11 cellular contexts compared by ENCODE assay signal in the genomic region with DNA sequence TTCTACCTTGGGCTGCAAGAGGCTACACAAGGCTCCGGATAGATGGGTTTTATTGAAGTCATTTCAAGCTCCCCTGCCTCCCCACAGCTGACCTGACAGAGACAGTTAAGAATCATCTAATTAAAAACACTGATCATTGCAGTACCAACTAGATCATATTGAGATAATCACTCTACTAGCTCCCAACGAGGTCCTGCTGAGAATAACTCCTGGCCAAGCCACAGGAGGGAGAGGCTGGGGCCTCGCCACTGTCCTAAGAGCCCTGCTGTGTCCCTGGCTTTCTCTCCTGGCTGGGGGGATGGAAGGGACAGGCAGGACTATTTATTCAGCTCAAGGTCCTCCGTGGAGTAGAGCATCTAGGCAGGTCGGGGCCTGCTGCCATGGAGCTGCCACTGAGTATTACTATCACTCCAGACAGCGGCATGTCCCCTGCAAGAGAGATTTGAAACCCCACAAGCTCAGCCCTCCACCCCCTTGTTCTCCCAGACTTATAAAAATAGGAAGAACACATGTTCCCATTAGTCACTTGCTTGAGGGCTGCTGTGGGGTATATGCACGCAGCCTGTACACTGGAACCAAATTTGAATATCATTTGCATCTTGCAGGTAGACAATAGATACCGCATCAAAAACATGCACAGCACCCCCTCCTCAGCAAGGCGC.
"Had no signal": no experiment of that assay in that cellular context is flagged by ENCODE, and none has a peak within 500 bp of the region (broad histone marks: within the 10 kb centered on the region; RNA-seq: fewer than 3 reads in every experiment).

No MANE protein-coding gene starts in this region.

- H3K4me3 Mint-ChIP-seq: activated CD4-positive, alpha-beta memory T cell treated with anti-CD3 and anti-CD28 coated beads for 36 hours; activated naive CD8-positive, alpha-beta T cell treated with anti-CD3 and anti-CD28 coated beads, Interleukin-2, amount 50 U/mL, for 24 hours; activated T-cell treated with anti-CD3 and anti-CD28 coated beads, Interleukin-2, amount 50 U/mL, for 72 hours; nephron had no signal

- H3K27me3 ChIP-seq: ascending aorta, left lung, ovary, thyroid gland had no signal

- H3K4me1 ChIP-seq: ascending aorta, esophagus muscularis mucosa, left lung had no signal

- H3K36me3 ChIP-seq: ascending aorta, esophagus muscularis mucosa, left lung, ovary, thyroid gland had no signal

- H3K36me3 Mint-ChIP-seq: activated CD4-positive, alpha-beta memory T cell treated with anti-CD3 and anti-CD28 coated beads for 36 hours had no signal

- H3K4me3 ChIP-seq: ascending aorta, esophagus muscularis mucosa, left lung, ovary, thyroid gland had no signal

- H3K4me1 Mint-ChIP-seq: activated naive CD8-positive, alpha-beta T cell treated with anti-CD3 and anti-CD28 coated beads, Interleukin-2, amount 50 U/mL, for 24 hours had no signal

- H3K27ac ChIP-seq: ascending aorta, esophagus muscularis mucosa, left lung, ovary had no signal

- H3K27me3 Mint-ChIP-seq: activated CD4-positive, alpha-beta memory T cell treated with anti-CD3 and anti-CD28 coated beads for 36 hours had no signal

- H3K27ac Mint-ChIP-seq: activated CD4-positive, alpha-beta memory T cell treated with anti-CD3 and anti-CD28 coated beads for 36 hours; activated naive CD8-positive, alpha-beta T cell treated with anti-CD3 and anti-CD28 coated beads, Interleukin-2, amount 50 U/mL, for 24 hours; activated T-cell treated with anti-CD3 and anti-CD28 coated beads, Interleukin-2, amount 50 U/mL, for 72 hours; nephron had no signal

- ATAC-seq: activated naive CD8-positive, alpha-beta T cell treated with anti-CD3 and anti-CD28 coated beads, Interleukin-2, amount 50 U/mL, for 24 hours; activated T-cell treated with anti-CD3 and anti-CD28 coated beads, Interleukin-2, amount 50 U/mL, for 72 hours; left lung had no signal

- DNase-seq: activated CD4-positive, alpha-beta memory T cell treated with anti-CD3 and anti-CD28 coated beads for 36 hours; activated naive CD8-positive, alpha-beta T cell treated with anti-CD3 and anti-CD28 coated beads, Interleukin-2, amount 50 U/mL, for 24 hours; activated T-cell treated with anti-CD3 and anti-CD28 coated beads, Interleukin-2, amount 50 U/mL, for 72 hours; left lung; ovary; small intestine; T-helper 2 cell; thyroid gland had no signal

- H3K9me3 Mint-ChIP-seq: activated CD4-positive, alpha-beta memory T cell treated with anti-CD3 and anti-CD28 coated beads for 36 hours; activated naive CD8-positive, alpha-beta T cell treated with anti-CD3 and anti-CD28 coated beads, Interleukin-2, amount 50 U/mL, for 24 hours; nephron had no signal

- H3K9me3 ChIP-seq: ascending aorta, esophagus muscularis mucosa, left lung, ovary, thyroid gland had no signal
